19 cellular contexts compared by ENCODE assay signal in genomic region chr9:112111461-112111860, GRCh38.
"Had no signal": no experiment of that assay in that cellular context is flagged by ENCODE, and none has a peak within 500 bp of the region (broad histone marks: within the 10 kb centered on the region; RNA-seq: fewer than 3 reads in every experiment).

No MANE protein-coding gene starts in this region.

- H3K4me1 Mint-ChIP-seq: activated CD4-positive, alpha-beta T cell treated with anti-CD3 and anti-CD28 coated beads, Interleukin-2, amount 10 ng/mL, durations not matched to agents 7 days and 5 days; activated naive CD4-positive, alpha-beta T cell treated with anti-CD3 and anti-CD28 coated beads, Interleukin-2, amount 50 U/mL, for 24 hours had no signal

- H3K4me3 Mint-ChIP-seq: activated CD4-positive, alpha-beta T cell treated with anti-CD3 and anti-CD28 coated beads, Interleukin-2, amount 10 ng/mL, durations not matched to agents 7 days and 5 days; activated naive CD4-positive, alpha-beta T cell treated with anti-CD3 and anti-CD28 coated beads, Interleukin-2, amount 50 U/mL, for 24 hours; naive thymus-derived CD8-positive, alpha-beta T cell had no signal

- H3K27ac ChIP-seq: ascending aorta, pancreas, sigmoid colon, spleen, tibial artery, vagina had no signal

- H3K27me3 Mint-ChIP-seq: activated CD4-positive, alpha-beta T cell treated with anti-CD3 and anti-CD28 coated beads, Interleukin-2, amount 10 ng/mL, durations not matched to agents 7 days and 5 days; activated naive CD4-positive, alpha-beta T cell treated with anti-CD3 and anti-CD28 coated beads, Interleukin-2, amount 50 U/mL, for 24 hours; naive thymus-derived CD8-positive, alpha-beta T cell had no signal

- H3K9me3 Mint-ChIP-seq: activated CD4-positive, alpha-beta T cell treated with anti-CD3 and anti-CD28 coated beads, Interleukin-2, amount 10 ng/mL, durations not matched to agents 7 days and 5 days; activated naive CD4-positive, alpha-beta T cell treated with anti-CD3 and anti-CD28 coated beads, Interleukin-2, amount 50 U/mL, for 24 hours; naive thymus-derived CD8-positive, alpha-beta T cell had no signal

- DNase-seq: activated CD4-positive, alpha-beta T cell treated with anti-CD3 and anti-CD28 coated beads, Interleukin-2, amount 10 ng/mL, durations not matched to agents 7 days and 5 days; activated CD8-positive, alpha-beta memory T cell treated with anti-CD3 and anti-CD28 coated beads for 24 hours; activated CD8-positive, alpha-beta memory T cell treated with anti-CD3 and anti-CD28 coated beads, Interleukin-2, amount 50 U/mL, for 48 hours; activated gamma-delta T cell; effector CD8-positive, alpha-beta T cell; mesenchymal stem cell; naive thymus-derived CD8-positive, alpha-beta T cell; pancreas; sigmoid colon; spleen; stimulated activated CD4-positive, alpha-beta T cell treated with anti-CD3 and anti-CD28 coated beads, Interleukin-4, amount 100 ng/mL, for 4 hours; stimulated activated naive CD4-positive, alpha-beta T cell treated with Interleukin-2 at 50 U/mL for 16 hours; T1000; tibial artery had no signal

- ATAC-seq: activated CD4-positive, CD25-positive, alpha-beta regulatory T cell treated with anti-CD3 and anti-CD28 coated beads, Interleukin-2, amount 50 U/mL, for 24 hours; naive thymus-derived CD8-positive, alpha-beta T cell; pancreas had no signal

- H3K36me3 ChIP-seq: pancreas, sigmoid colon had no signal

- H3K27me3 ChIP-seq: ascending aorta, hepatocyte, pancreas, sigmoid colon, spleen, tibial artery, vagina had no signal

- H2AFZ ChIP-seq: hepatocyte had no signal

- H3K4me1 ChIP-seq: ascending aorta, pancreas, sigmoid colon, tibial artery, vagina had no signal

- H3K4me3 ChIP-seq: ascending aorta, hepatocyte, pancreas, sigmoid colon, spleen, tibial artery, vagina had no signal

- H3K27ac Mint-ChIP-seq: activated CD4-positive, alpha-beta T cell treated with anti-CD3 and anti-CD28 coated beads, Interleukin-2, amount 10 ng/mL, durations not matched to agents 7 days and 5 days; activated naive CD4-positive, alpha-beta T cell treated with anti-CD3 and anti-CD28 coated beads, Interleukin-2, amount 50 U/mL, for 24 hours; naive thymus-derived CD8-positive, alpha-beta T cell had no signal

- H3K4me2 ChIP-seq: hepatocyte had no signal

- H3K9me3 ChIP-seq: ascending aorta, pancreas, sigmoid colon, spleen, tibial artery, vagina had no signal
